ENCODE assay signal across 10 cellular contexts in the genomic region with DNA sequence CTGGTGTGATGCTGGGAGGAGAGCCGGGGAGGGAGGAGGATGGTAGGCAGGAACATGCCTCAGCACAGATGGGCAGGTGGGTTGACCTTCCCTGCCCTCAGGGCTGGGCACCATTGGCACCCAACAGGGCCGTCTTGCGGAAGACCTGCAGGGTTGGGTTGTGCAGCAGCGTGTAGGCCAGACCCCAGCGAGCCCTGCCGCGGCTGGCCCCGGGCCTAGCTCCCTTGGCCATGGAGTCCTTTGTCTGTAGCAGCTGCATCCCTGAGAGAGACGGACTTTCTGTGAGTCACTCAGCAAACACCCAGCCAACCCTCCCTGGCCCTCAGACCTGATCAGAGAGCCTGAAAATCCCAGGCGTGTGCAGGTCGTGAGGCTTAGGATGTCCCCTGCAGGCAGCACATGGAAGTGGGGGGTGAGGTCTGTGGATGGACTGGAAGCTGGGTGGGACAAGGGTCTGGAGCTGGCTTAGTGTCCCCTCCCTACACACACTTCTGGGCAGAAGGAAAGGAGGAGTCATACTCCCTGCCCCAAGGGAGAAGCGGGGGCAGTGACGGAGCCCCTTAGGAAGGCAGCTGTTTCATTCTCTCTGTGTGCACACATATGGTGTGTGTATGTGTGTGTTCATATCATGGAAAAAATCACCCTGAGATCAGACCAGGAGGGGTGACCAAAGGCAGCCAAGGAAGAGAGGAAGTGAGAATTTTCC. TPM values are rescaled to one million over a fixed set of nuclear protein-coding genes. Genes with fewer than 3 reads are reported as not detected.
DNase-seq lines count a peak whose midpoint lies in the region; ATAC-seq and FAIRE-seq lines count a peak whose summit lies in the region.
"Had no signal": no experiment of that assay in that cellular context is flagged by ENCODE, and none has a peak within 500 bp of the region (broad histone marks: within the 10 kb centered on the region; RNA-seq: fewer than 3 reads in every experiment).

No MANE protein-coding gene starts in this region.

- no peaks in the 10 kb centered on the region for H3K36me3 ChIP-seq in H7 (replicated peaks; ENCODE audit: control insufficient read depth, insufficient read depth, low read length)
- no peaks in the 10 kb centered on the region for H3K36me3 ChIP-seq in skeletal muscle satellite cell (ENCODE audit: insufficient read depth, low read length)

- peaks cover 2% of the 10 kb centered on the region for H3K27me3 Mint-ChIP-seq in activated naive CD8-positive, alpha-beta T cell treated with anti-CD3 and anti-CD28 coated beads, Interleukin-2, amount 50 U/mL, for 24 hours

- H3K36me3 Mint-ChIP-seq in activated naive CD8-positive, alpha-beta T cell treated with anti-CD3 and anti-CD28 coated beads, Interleukin-2, amount 50 U/mL, for 24 hours (ENCODE audit: low read depth): no peaks in the 10 kb centered on the region

- no peaks in the 10 kb centered on the region for H3K9me3 Mint-ChIP-seq in activated naive CD8-positive, alpha-beta T cell treated with anti-CD3 and anti-CD28 coated beads, Interleukin-2, amount 50 U/mL, for 24 hours
- H3K9me3 Mint-ChIP-seq: IgD-negative memory B cell had no signal

- H3K27ac ChIP-seq in angular gyrus (ENCODE audit: low read depth, low read length): peak overlapping the region; percentile 69

- no peak for FAIRE-seq in HTR-8/SVneo (lab: Jason Lieb, UNC)

- H3K4me2 ChIP-seq in skeletal muscle satellite cell (ENCODE audit: low read length): peak overlapping the region; percentile 46

- no peaks in the 10 kb centered on the region for H3K4me1 Mint-ChIP-seq in activated naive CD8-positive, alpha-beta T cell treated with anti-CD3 and anti-CD28 coated beads, Interleukin-2, amount 50 U/mL, for 24 hours

- H3K4me3 ChIP-seq in H7 (ENCODE audit: insufficient read depth, low read depth, low read length): no peak overlapping the region
- peak overlapping the region; percentile 14 for H3K4me3 ChIP-seq in skeletal muscle satellite cell (ENCODE audit: low read length)

- peak overlapping the region; percentile 70 for H3K9ac ChIP-seq in skeletal muscle satellite cell (ENCODE audit: low read depth, low read length)

- DNase-seq in H7: peak; percentile 34
- DNase-seq in left cardiac atrium: peak; percentile 65
- no peak for DNase-seq in activated naive CD8-positive, alpha-beta T cell treated with anti-CD3 and anti-CD28 coated beads, Interleukin-2, amount 50 U/mL, for 24 hours
- no peak for DNase-seq in HTR-8/SVneo (ENCODE audit: insufficient read length, low spot score)
- DNase-seq: activated CD4-positive, alpha-beta T cell treated with anti-CD3 and anti-CD28 coated beads for 48 hours had no signal

- peaks cover 47% of the 10 kb centered on the region for H3K4me1 ChIP-seq in skeletal muscle satellite cell (ENCODE audit: control insufficient read depth, insufficient read depth, low read length)

- H3K9me3 ChIP-seq in skeletal muscle satellite cell (replicated peaks; ENCODE audit: low read length): no peaks in the 10 kb centered on the region

- H3K27me3 ChIP-seq in H7 (ENCODE audit: control insufficient read depth, insufficient read depth, low read length) (no peaks in the 10 kb centered on the region; the same call in 1 of the 2 replicates), skeletal muscle satellite cell (ENCODE audit: control insufficient read depth, insufficient read depth, low read length) (peaks cover 4% of the 10 kb centered on the region)

- no peak overlapping the region for H3K27ac Mint-ChIP-seq in activated naive CD8-positive, alpha-beta T cell treated with anti-CD3 and anti-CD28 coated beads, Interleukin-2, amount 50 U/mL, for 24 hours
- H3K27ac Mint-ChIP-seq: IgD-negative memory B cell had no signal

- ATAC-seq in left cardiac atrium (peak; percentile 18 to 72), GM21447 (IDR thresholded peaks at IDR 0.05; ENCODE audit: unreplicated experiment) (no peak), HG02885 (IDR thresholded peaks at IDR 0.05; ENCODE audit: poor library complexity, unreplicated experiment) (no peak)
- ATAC-seq in activated naive CD8-positive, alpha-beta T cell treated with anti-CD3 and anti-CD28 coated beads, Interleukin-2, amount 50 U/mL, for 24 hours: no peak

- intact Hi-C loops in left cardiac atrium (cut with DNase I): no loop called here

- no peak overlapping the region for H3K4me3 Mint-ChIP-seq in activated naive CD8-positive, alpha-beta T cell treated with anti-CD3 and anti-CD28 coated beads, Interleukin-2, amount 50 U/mL, for 24 hours
- H3K4me3 Mint-ChIP-seq: IgD-negative memory B cell had no signal

RNA-seq across cellular contexts. Expression of gene ISLR, which starts 6.6 kb away (rescaled TPM):
- 15.1 and 20.5 TPM in 2 replicates for total RNA-seq in H7 (2014; rRNA removed; shearing (Covaris generic))
- 10 to 100 TPM; 22.8 to 28.2 TPM for total RNA-seq in left cardiac atrium
- total RNA-seq in skeletal muscle satellite cell (2012; rRNA removed): 10.6 and 34.7 TPM in 2 replicates

RNA-seq across cellular contexts. Expression of gene STRA6, which starts 22.5 kb away (rescaled TPM):
- total RNA-seq in H7 (2014; rRNA removed; shearing (Covaris generic)): 10.3 and 10.8 TPM in 2 replicates
- total RNA-seq in left cardiac atrium: not detected
- 0.44 TPM in 1 of 2 replicates, not detected in the other for total RNA-seq in skeletal muscle satellite cell (2012; rRNA removed)

RNA-seq across cellular contexts. Expression of gene ISLR2, which starts 49.8 kb away (rescaled TPM):
- total RNA-seq in H7 (2014; rRNA removed; shearing (Covaris generic)): 5.7 and 6.3 TPM in 2 replicates
- total RNA-seq in left cardiac atrium: 1 to 10 TPM; 1.9 to 3.9 TPM
- total RNA-seq in skeletal muscle satellite cell (2012; rRNA removed): under 0.01 and 0.25 TPM in 2 replicates

RNA-seq across cellular contexts. Expression of gene CCDC33, which starts 56.0 kb away (rescaled TPM):
- total RNA-seq in H7 (2014; rRNA removed; shearing (Covaris generic)): 4.8 and 5.0 TPM in 2 replicates
- not detected for total RNA-seq in left cardiac atrium
- total RNA-seq in skeletal muscle satellite cell (2012; rRNA removed): not detected in 2 replicates

Comparison
In these comparisons a context has a peak if more than half of its experiments do, and no peak if none do; other contexts are left out.
1. DNase-seq: peak in H7 (single experiment) and left cardiac atrium (single experiment); none in activated naive CD8-positive, alpha-beta T cell treated with anti-CD3 and anti-CD28 coated beads, Interleukin-2, amount 50 U/mL, for 24 hours (single experiment) and HTR-8/SVneo (single experiment).
2. ATAC-seq: peak in left cardiac atrium (2 of 2); none in activated naive CD8-positive, alpha-beta T cell treated with anti-CD3 and anti-CD28 coated beads, Interleukin-2, amount 50 U/mL, for 24 hours (single experiment), GM21447 (single experiment) and HG02885 (single experiment).